Comparison of ENCODE assay signal across 26 cellular contexts in the genomic region with DNA sequence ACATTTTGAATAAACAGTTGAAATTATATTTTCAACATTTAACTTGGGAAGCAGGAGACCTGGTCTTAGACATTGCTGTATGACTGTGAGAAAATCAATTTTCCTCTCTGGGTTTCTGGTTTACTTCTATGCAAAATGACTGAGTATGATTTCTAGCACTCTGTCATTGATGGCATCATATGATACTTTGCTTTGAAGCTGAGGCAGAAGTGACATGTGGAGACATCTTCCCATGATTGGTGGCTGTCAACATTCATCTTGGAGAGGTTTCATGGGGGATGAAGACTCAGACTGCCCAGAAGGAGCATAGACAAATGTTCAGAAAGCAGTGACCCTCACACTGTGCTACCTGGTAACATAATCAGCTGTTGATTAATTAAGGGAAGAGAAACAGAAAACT.
"Had no signal": no experiment of that assay in that cellular context is flagged by ENCODE, and none has a peak within 500 bp of the region (broad histone marks: within the 10 kb centered on the region; RNA-seq: fewer than 3 reads in every experiment).

No MANE protein-coding gene starts in this region.

- H3K4me3 ChIP-seq: neural progenitor cell, ovary, psoas muscle, right lobe of liver, sigmoid colon, stomach, thoracic aorta, thyroid gland, tibial nerve, upper lobe of right lung, uterus had no signal

- H3K4me2 ChIP-seq: neural progenitor cell had no signal

- H3K9me3 ChIP-seq: ovary, psoas muscle, right lobe of liver, sigmoid colon, thoracic aorta, thyroid gland, upper lobe of right lung, uterus had no signal

- H3K79me2 ChIP-seq: parathyroid adenoma had no signal

- DNase-seq: naive thymus-derived CD8-positive, alpha-beta T cell; nephron progenitor cell; occipital lobe; ovary; posterior cingulate gyrus; psoas muscle; right cardiac atrium; right lobe of liver; sigmoid colon; small intestine; stimulated activated CD4-positive, alpha-beta T cell treated with anti-CD3 and anti-CD28 coated beads, Interleukin-15, amount 100 ng/mL, for 24 hours; stimulated activated CD4-positive, alpha-beta T cell treated with anti-CD3 and anti-CD28 coated beads, Interleukin-2, amount 100 ng/mL, for 24 hours; stimulated activated CD4-positive, alpha-beta T cell treated with anti-CD3 and anti-CD28 coated beads, Interleukin-2, amount 100 ng/mL, for 48 hours; stimulated activated CD4-positive, alpha-beta T cell treated with anti-CD3 and anti-CD28 coated beads, Interleukin-4, amount 100 ng/mL, for 24 hours; stimulated activated naive B cell treated with anti-CD40 and anti-IgM and Interleukin-4, amounts not matched to agents 10 μg/mL and 1 μg/mL and 100 μg/mL, for 72 hours; stimulated activated naive CD4-positive, alpha-beta T cell treated with Interleukin-2 at 50 U/mL for 16 hours; stomach; thyroid gland; upper lobe of right lung; uterus had no signal

- ATAC-seq: naive thymus-derived CD8-positive, alpha-beta T cell; natural killer cell treated with Interleukin-12 subunit alpha and Interleukin-12 subunit beta and Interleukin-15 and Interleukin-18, amount 100 ng/mL, for 72 hours; psoas muscle; right cardiac atrium; right lobe of liver; stimulated activated effector memory CD8-positive, alpha-beta T cell treated with anti-CD3 and anti-CD28 coated beads, Interleukin-12 subunit alpha, Interleukin-12 subunit beta, amount 100 ng/mL, for 72 hours; stimulated activated naive B cell treated with anti-CD40 and anti-IgM and Interleukin-4, amounts not matched to agents 10 μg/mL and 1 μg/mL and 100 μg/mL, for 72 hours; upper lobe of right lung had no signal

- H3K9ac ChIP-seq: neural progenitor cell, parathyroid adenoma had no signal

- H3K27me3 ChIP-seq: neural progenitor cell, ovary, right lobe of liver, sigmoid colon, stomach, thyroid gland, tibial nerve, upper lobe of right lung, uterus had no signal

- H3K27ac ChIP-seq: neural progenitor cell, ovary, parathyroid adenoma, psoas muscle, right lobe of liver, sigmoid colon, stomach, thoracic aorta, thyroid gland, tibial nerve, upper lobe of right lung, uterus had no signal

- H2AFZ ChIP-seq: neural progenitor cell, parathyroid adenoma had no signal

- H3K4me1 ChIP-seq: neural progenitor cell, parathyroid adenoma, psoas muscle, right lobe of liver, sigmoid colon, stomach, thyroid gland, tibial nerve, upper lobe of right lung, uterus had no signal

- H3K36me3 ChIP-seq: neural progenitor cell, ovary, right lobe of liver, sigmoid colon, stomach, thoracic aorta, thyroid gland, tibial nerve, upper lobe of right lung, uterus had no signal
